Comparison of ENCODE assay signal across 1 cellular context in genomic region chrX:49257074-49257790, GRCh38.
TF ChIP-seq lines count a peak whose summit lies in the region.

No MANE protein-coding gene starts in this region.

TF ChIP-seq in K562, 482 proteins besides CTCF, POLR2A, EP300 and RAD21:
- TF ChIP-seq MCM7 (IDR thresholded peaks at IDR 0.05) (no peak), POLR2G (IDR thresholded peaks at IDR 0.05; ENCODE audit: low read depth, low read length) (peak; percentile 48; the same call in 1 of the 2 replicates)
